In genomic region chr19:1592023-1592754, GRCh38 we compare ENCODE assay signal across 1 cellular context.
A peak's percentile ranks its signal among the peaks of the same experiment; 100 is the strongest.
TF ChIP-seq lines count a peak whose summit lies in the region.

No MANE protein-coding gene starts in this region.

TF ChIP-seq in HepG2, 621 proteins besides CTCF, POLR2A, EP300 and RAD21 (continued from another document and continues in another):
- TF ChIP-seq POGK (CRISPR knock-in tag; conservative IDR thresholded peaks at IDR 0.05) (no peak; the same call in 1 of the 2 replicates), ZNF30 (CRISPR knock-in tag; IDR thresholded peaks at IDR 0.05) (no peak), ZNF772 (CRISPR knock-in tag; IDR thresholded peaks at IDR 0.05) (peak; percentile 52; the same call in 1 of the 2 replicates), ZNF576 (CRISPR knock-in tag; IDR thresholded peaks at IDR 0.05) (no peak), KDM5B (CRISPR knock-in tag; IDR thresholded peaks at IDR 0.05; ENCODE audit: borderline replicate concordance) (peak; percentile 83; the same call in 1 of the 2 replicates), ZNF569 (CRISPR knock-in tag; IDR thresholded peaks at IDR 0.05; ENCODE audit: borderline replicate concordance) (no peak), HES4 (CRISPR knock-in tag; IDR thresholded peaks at IDR 0.05; ENCODE audit: borderline replicate concordance) (peak; percentile 91), TEAD2 (CRISPR knock-in tag; IDR thresholded peaks at IDR 0.05) (no peak), PHF5A (CRISPR knock-in tag; IDR thresholded peaks at IDR 0.05; ENCODE audit: low read depth, unreplicated experiment) (peak; percentile 42), ZNF317 (CRISPR knock-in tag; IDR thresholded peaks at IDR 0.05) (no peak; the same call in 1 of the 2 replicates), THYN1 (CRISPR knock-in tag; IDR thresholded peaks at IDR 0.05; ENCODE audit: borderline replicate concordance, low read depth) (no peak), ZNF678 (CRISPR knock-in tag; IDR thresholded peaks at IDR 0.05) (0 out of 2 replicates have a peak, but pooled peaks have one; percentile 72), MXD1 (CRISPR knock-in tag; IDR thresholded peaks at IDR 0.05) (peak; percentile 85), TOE1 (CRISPR knock-in tag; IDR thresholded peaks at IDR 0.05) (no peak; the same call in 1 of the 2 replicates), ZKSCAN1 (IDR thresholded peaks at IDR 0.05; ENCODE audit: low read length) (no peak), AHDC1 (CRISPR knock-in tag; IDR thresholded peaks at IDR 0.05; ENCODE audit: borderline replicate concordance) (no peak), DR1 (CRISPR knock-in tag; IDR thresholded peaks at IDR 0.05) (peak; percentile 57; the same call in 1 of the 2 replicates), DDIT3 (CRISPR knock-in tag; IDR thresholded peaks at IDR 0.05) (no peak), FOXM1 (CRISPR knock-in tag; IDR thresholded peaks at IDR 0.05) (no peak), IKZF4 (CRISPR knock-in tag; IDR thresholded peaks at IDR 0.05; ENCODE audit: borderline replicate concordance, low read depth, not compliant biosample characterization) (peak; percentile 63), GRHL1 (CRISPR knock-in tag; conservative IDR thresholded peaks at IDR 0.05) (no peak), ZNF253 (CRISPR knock-in tag; IDR thresholded peaks at IDR 0.05; ENCODE audit: borderline replicate concordance) (0 out of 2 replicates have a peak, but pooled peaks have one; percentile 36), SRF (IDR thresholded peaks at IDR 0.05; ENCODE audit: low read depth, low read length) (no peak), POLR2AphosphoS2 (IDR thresholded peaks at IDR 0.05; ENCODE audit: low read depth, low read length) (peak; percentile 83; the same call in 1 of the 2 replicates), ZBTB10 (CRISPR knock-in tag; IDR thresholded peaks at IDR 0.05; ENCODE audit: borderline replicate concordance) (0 out of 2 replicates have a peak, but pooled peaks have one; percentile 69), SKIL (CRISPR knock-in tag; IDR thresholded peaks at IDR 0.05; ENCODE audit: borderline replicate concordance) (no peak), REL (CRISPR knock-in tag; conservative IDR thresholded peaks at IDR 0.05) (no peak), ZNF331 (CRISPR knock-in tag; IDR thresholded peaks at IDR 0.05) (peak; percentile 33; the same call in 1 of the 2 replicates), ZNF460 (CRISPR knock-in tag; IDR thresholded peaks at IDR 0.05; ENCODE audit: borderline replicate concordance) (no peak), TCF12 (IDR thresholded peaks at IDR 0.05) (no peak), TCF12 (CRISPR knock-in tag; IDR thresholded peaks at IDR 0.05) (no peak), TEF (CRISPR knock-in tag; IDR thresholded peaks at IDR 0.05) (peak; percentile 17; the same call in 1 of the 2 replicates), MEIS2 (CRISPR knock-in tag; IDR thresholded peaks at IDR 0.05) (peak; percentile 86), THRA (CRISPR knock-in tag; IDR thresholded peaks at IDR 0.05; ENCODE audit: borderline replicate concordance) (no peak), ZNF720 (CRISPR knock-in tag; IDR thresholded peaks at IDR 0.05) (no peak), ZC3H4 (CRISPR knock-in tag; IDR thresholded peaks at IDR 0.05; ENCODE audit: borderline replicate concordance) (no peak), ZNF101 (CRISPR knock-in tag; IDR thresholded peaks at IDR 0.05; ENCODE audit: borderline replicate concordance, low read depth) (peak; percentile 76; the same call in 1 of the 2 replicates), FIP1L1 (IDR thresholded peaks at IDR 0.05; ENCODE audit: borderline replicate concordance, insufficient read depth, low read depth, low read length) (no peak), TERF1 (CRISPR knock-in tag; IDR thresholded peaks at IDR 0.05) (peak; percentile 45; the same call in 1 of the 2 replicates), ZNF225 (CRISPR knock-in tag; IDR thresholded peaks at IDR 0.05) (peak; percentile 94; the same call in 1 of the 2 replicates), KLF6 (CRISPR knock-in tag; IDR thresholded peaks at IDR 0.05) (0 out of 2 replicates have a peak, but pooled peaks have one; percentile 29), AGO2 (optimal IDR thresholded peaks at IDR 0.05; ENCODE audit: low read depth, low read length) (peak; percentile 94)
